Comparison of ENCODE assay signal across 30 cellular contexts in genomic region chr2:123415678-123416077, GRCh38.
DNase-seq lines count a peak whose midpoint lies in the region; FAIRE-seq and TF ChIP-seq lines count a peak whose summit lies in the region.
"Had no signal": no experiment of that assay in that cellular context is flagged by ENCODE, and none has a peak within 500 bp of the region (broad histone marks: within the 10 kb centered on the region; RNA-seq: fewer than 3 reads in every experiment).

No MANE protein-coding gene starts in this region.

- no peak for TF ChIP-seq RAD21 in neural cell (conservative IDR thresholded peaks at IDR 0.05)

- no peak for DNase-seq in PC-9
- no peak for DNase-seq in frontal cortex (ENCODE audit: low spot score in 2 of 2)
- DNase-seq in EL: no peak
- DNase-seq: 8988T; ACHN; AML-193; BE2C; C1 segment of cervical spinal cord; Caco-2; Calu3; CD4-positive, alpha-beta memory T cell; CD4-positive, alpha-beta T cell; CD4-positive, CD25-positive, alpha-beta regulatory T cell; CD8-positive, alpha-beta memory T cell; CD8-positive, alpha-beta T cell; COR-L47; DMS 273 treated with DMSO at 0.1 percent for 48 hours; DMS153; DMS53; DMS79; DMS79 treated with DMSO at 0.1 percent for 48 hours; DND-41 had no signal

- H3K27me3 ChIP-seq in PC-9 (ENCODE audit: insufficient read depth, low read depth) (peaks cover 6% of the 10 kb centered on the region; the same call in 1 of the 2 replicates), neural cell (ENCODE audit: insufficient read depth, low read depth, low read length) (no peaks in the 10 kb centered on the region)
- H3K27me3 ChIP-seq: BE2C; BLaER1; BLaER1 treated with 17β-estradiol and CSF1 and Interleukin-3, amounts not matched to agents 10 nM and 100 nM had no signal

- H4K20me1 ChIP-seq in PC-9 (ENCODE audit: insufficient read depth) (0 out of 2 replicates have a peak, but pooled peaks cover 3% of the 10 kb centered on the region), neural cell (ENCODE audit: insufficient read depth) (no peaks in the 10 kb centered on the region)
- H4K20me1 ChIP-seq: BLaER1; BLaER1 treated with 17β-estradiol and CSF1 and Interleukin-3, amounts not matched to agents 10 nM and 100 nM had no signal

- H3K79me2 ChIP-seq in PC-9 (ENCODE audit: low read depth) (no peaks in the 10 kb centered on the region), neural cell (replicated peaks; ENCODE audit: insufficient read depth, low read length) (no peaks in the 10 kb centered on the region)

- H3K4me3 ChIP-seq in PC-9 (no peak overlapping the region), neural cell (ENCODE audit: low read length) (no peak overlapping the region)
- H3K4me3 ChIP-seq: A549; BLaER1; BLaER1 treated with 17β-estradiol and CSF1 and Interleukin-3, amounts not matched to agents 10 nM and 100 nM had no signal

- no peak overlapping the region for H3K9ac ChIP-seq in neural cell (ENCODE audit: low read length)
- H3K9ac ChIP-seq: BLaER1; BLaER1 treated with 17β-estradiol and CSF1 and Interleukin-3, amounts not matched to agents 10 nM and 100 nM had no signal

- H3K9me2 ChIP-seq in PC-9 (ENCODE audit: insufficient read depth): no peaks in the 10 kb centered on the region
- H3K9me2 ChIP-seq in neural cell (ENCODE audit: insufficient read depth, low read length): no peaks in the 10 kb centered on the region

- H3K4me2 ChIP-seq in PC-9 (no peak overlapping the region), neural cell (ENCODE audit: low read length) (no peak overlapping the region)
- H3K4me2 ChIP-seq: A549; BLaER1; BLaER1 treated with 17β-estradiol and CSF1 and Interleukin-3, amounts not matched to agents 10 nM and 100 nM had no signal

- no peak for FAIRE-seq in frontal cortex (lab: Jason Lieb, UNC)
- FAIRE-seq: A204.1, A549, D721Med had no signal

- no peaks in the 10 kb centered on the region for H3K4me1 ChIP-seq in PC-9 (replicated peaks; ENCODE audit: insufficient read depth)
- H3K4me1 ChIP-seq: A549, BE2C, BLaER1, Caco-2 had no signal

- CTCF ChIA-PET in PC-9 (lab: Charles Lee): no interaction called here

- H3F3A ChIP-seq in PC-9 (ENCODE audit: insufficient read depth, low read depth): no peaks in the 10 kb centered on the region
- peaks cover 3% of the 10 kb centered on the region for H3F3A ChIP-seq in neural cell (ENCODE audit: insufficient read depth, low read length, poor library complexity, severe bottlenecking)

- H3K27ac ChIP-seq in PC-9 (no peak overlapping the region), neural cell (ENCODE audit: low read length) (no peak overlapping the region)
- H3K27ac ChIP-seq: 22Rv1; A549; BLaER1; BLaER1 treated with 17β-estradiol and CSF1 and Interleukin-3, amounts not matched to agents 10 nM and 100 nM; C4-2B had no signal

- TF ChIP-seq EP300 in neural cell (conservative IDR thresholded peaks at IDR 0.05; ENCODE audit: poor library complexity, severe bottlenecking): peak; percentile 95

- intact Hi-C loops in PC-9 (cut with micrococcal nuclease; ENCODE audit: unreplicated experiment): no loop called here

- H3K36me3 ChIP-seq in PC-9 (ENCODE audit: low read depth) (no peaks in the 10 kb centered on the region), neural cell (ENCODE audit: insufficient read depth, low read length) (no peaks in the 10 kb centered on the region)
- H3K36me3 ChIP-seq: BE2C; BLaER1; BLaER1 treated with 17β-estradiol and CSF1 and Interleukin-3, amounts not matched to agents 10 nM and 100 nM had no signal

- BruUV-seq in PC-9 (replicated peaks; lab: Mats Ljungman, UMichigan): no TSS peak

- POLR2A ChIA-PET in PC-9 (lab: Charles Lee; ENCODE audit: unreplicated experiment): no interaction called here

- H2AFZ ChIP-seq in PC-9: 0 out of 2 replicates have a peak overlapping the region, but pooled peaks have one; percentile 35
- H2AFZ ChIP-seq in neural cell (ENCODE audit: low read depth, low read length): no peak overlapping the region

- TF ChIP-seq CTCF in PC-9 (conservative IDR thresholded peaks at IDR 0.05): no peak
- TF ChIP-seq CTCF in neural cell (IDR thresholded peaks at IDR 0.05; ENCODE audit: poor library complexity, severe bottlenecking): no peak

- H3K9me3 ChIP-seq in PC-9 (ENCODE audit: insufficient read depth, low read depth) (no peaks in the 10 kb centered on the region), neural cell (ENCODE audit: low read length) (no peaks in the 10 kb centered on the region)
- H3K9me3 ChIP-seq: A549; BE2C; BLaER1; BLaER1 treated with 17β-estradiol and CSF1 and Interleukin-3, amounts not matched to agents 10 nM and 100 nM; Caco-2 had no signal

TF ChIP-seq in neural cell, 6 proteins besides CTCF, POLR2A, EP300 and RAD21:
- TF ChIP-seq POLR2AphosphoS5 (IDR thresholded peaks at IDR 0.05) (peak; percentile 87), REST (IDR thresholded peaks at IDR 0.05; ENCODE audit: borderline replicate concordance) (no peak), EZH2 (IDR thresholded peaks at IDR 0.05; ENCODE audit: borderline replicate concordance, insufficient read depth, low read length, poor library complexity, severe bottlenecking) (no peak), SMC3 (conservative IDR thresholded peaks at IDR 0.05; ENCODE audit: poor library complexity) (no peak), MXI1 (conservative IDR thresholded peaks at IDR 0.05; ENCODE audit: poor library complexity, severe bottlenecking) (no peak), TAF1 (IDR thresholded peaks at IDR 0.05; ENCODE audit: low read depth) (no peak)
TF ChIP-seq in neural cell: peak in this region for 1.
